In the genomic region with DNA sequence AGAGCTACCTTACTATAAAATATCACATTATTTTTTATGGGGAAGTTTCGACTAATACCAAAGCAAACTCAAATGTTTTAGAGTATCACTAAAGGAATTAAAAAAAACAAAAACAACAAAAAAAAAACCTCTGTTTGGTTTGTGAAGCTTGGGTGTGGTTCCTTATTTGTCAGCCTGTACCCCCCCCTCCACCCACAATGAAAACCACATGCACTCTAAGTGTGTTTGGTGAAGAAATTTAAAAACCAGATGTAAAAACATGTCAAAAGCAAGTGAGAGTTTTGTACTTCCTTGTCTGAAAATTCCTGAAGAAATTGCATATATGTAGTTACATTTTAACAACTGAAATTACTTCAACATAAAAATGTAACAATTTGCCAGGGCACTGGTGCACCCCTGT, we compare ENCODE assay signal across 1 cellular context.
TF ChIP-seq lines count a peak whose summit lies in the region.

No MANE protein-coding gene starts in this region.

TF ChIP-seq in GM23338, 12 proteins besides CTCF, POLR2A, EP300 and RAD21 (continued from another document):
- TF ChIP-seq ZNF462 (CRISPR knock-in tag; IDR thresholded peaks at IDR 0.05) (no peak), ZNF114 (CRISPR knock-in tag; IDR thresholded peaks at IDR 0.05) (no peak), JUNB (IDR thresholded peaks at IDR 0.05; ENCODE audit: unreplicated experiment) (no peak), EZH2phosphoT487 (IDR thresholded peaks at IDR 0.05; ENCODE audit: unreplicated experiment) (no peak), ZNF331 (CRISPR knock-in tag; IDR thresholded peaks at IDR 0.05; ENCODE audit: low read depth) (no peak), NANOG (IDR thresholded peaks at IDR 0.05; ENCODE audit: borderline replicate concordance) (no peak)
- TF ChIP-seq, protein P1, sequence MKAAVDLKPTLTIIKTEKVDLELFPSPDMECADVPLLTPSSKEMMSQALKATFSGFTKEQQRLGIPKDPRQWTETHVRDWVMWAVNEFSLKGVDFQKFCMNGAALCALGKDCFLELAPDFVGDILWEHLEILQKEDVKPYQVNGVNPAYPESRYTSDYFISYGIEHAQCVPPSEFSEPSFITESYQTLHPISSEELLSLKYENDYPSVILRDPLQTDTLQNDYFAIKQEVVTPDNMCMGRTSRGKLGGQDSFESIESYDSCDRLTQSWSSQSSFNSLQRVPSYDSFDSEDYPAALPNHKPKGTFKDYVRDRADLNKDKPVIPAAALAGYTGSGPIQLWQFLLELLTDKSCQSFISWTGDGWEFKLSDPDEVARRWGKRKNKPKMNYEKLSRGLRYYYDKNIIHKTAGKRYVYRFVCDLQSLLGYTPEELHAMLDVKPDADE (IDR thresholded peaks at IDR 0.05) = no peak
